Comparison of ENCODE assay signal across 17 cellular contexts in genomic region chr2:8827729-8828128, GRCh38. TPM values are rescaled to one million over a fixed set of nuclear protein-coding genes. Genes with fewer than 3 reads are reported as not detected.
DNase-seq lines count a peak whose midpoint lies in the region; ATAC-seq and TF ChIP-seq lines count a peak whose summit lies in the region.
"Had no signal": no experiment of that assay in that cellular context is flagged by ENCODE, and none has a peak within 500 bp of the region (broad histone marks: within the 10 kb centered on the region; RNA-seq: fewer than 3 reads in every experiment).

No MANE protein-coding gene starts in this region.

- no peak overlapping the region for H3K27ac ChIP-seq in GM23338 (ENCODE audit: low read depth)
- H3K27ac ChIP-seq in HEK293 (ENCODE audit: extremely low read depth, low read depth, low read length) = no peak overlapping the region
- no peak overlapping the region for H3K27ac ChIP-seq in lung (ENCODE audit: low read depth in 1 of 2, low read length in 1 of 2)
- H3K27ac ChIP-seq: GM23248 had no signal

- H3K27me3 ChIP-seq in GM23338 (ENCODE audit: insufficient read depth) = no peaks in the 10 kb centered on the region
- H3K27me3 ChIP-seq in lung (ENCODE audit: control insufficient read depth, insufficient read depth) = no peaks in the 10 kb centered on the region

- H3F3A ChIP-seq in GM23338 (replicated peaks; ENCODE audit: low read depth) = no peaks in the 10 kb centered on the region

- H3K36me3 ChIP-seq in GM23338 (ENCODE audit: insufficient read depth) (no peaks in the 10 kb centered on the region), HEK293 (ENCODE audit: control insufficient read depth in 2 of 2, insufficient read depth in 1 of 2, low read length in 2 of 2) (peaks cover 16 to 22% of the 10 kb centered on the region in 2 experiments), lung (ENCODE audit: control insufficient read depth in 2 of 2, insufficient read depth in 2 of 2, low read length in 2 of 2) (peaks cover 3 to 10% of the 10 kb centered on the region in 2 donors)

- POLR2A ChIA-PET in HEK293 (lab: Yijun Ruan, JAX) = no interaction called here

- H4K20me1 ChIP-seq in GM23338 (replicated peaks; ENCODE audit: insufficient read depth) = no peaks in the 10 kb centered on the region; the same call in none of the 2 replicates

- H3K27ac Mint-ChIP-seq in GM23338 = no peak overlapping the region; the same call in 1 of the 2 replicates
- peak overlapping the region; percentile 19 for H3K27ac Mint-ChIP-seq in central memory CD8-positive, alpha-beta T cell (ENCODE audit: low read depth)

- peaks cover 10% of the 10 kb centered on the region for H3K36me3 Mint-ChIP-seq in GM23338 (ENCODE audit: low read depth)
- H3K36me3 Mint-ChIP-seq in central memory CD8-positive, alpha-beta T cell (ENCODE audit: insufficient read depth) = peaks cover 13% of the 10 kb centered on the region

- no peak for ATAC-seq in GM23338
- no peak for ATAC-seq in central memory CD8-positive, alpha-beta T cell (replicated peaks; ENCODE audit: extremely low read depth, poor library complexity, severe bottlenecking)
- peak; percentile 34 for ATAC-seq in lung (ENCODE audit: insufficient read depth, low FRiP score)
- no peak for ATAC-seq in HG03571 (IDR thresholded peaks at IDR 0.05; ENCODE audit: unreplicated experiment)
- ATAC-seq in HG03025 (IDR thresholded peaks at IDR 0.05; ENCODE audit: low FRiP score, unreplicated experiment) = no peak
- ATAC-seq: GM12878 had no signal

- H3K4me3 Mint-ChIP-seq in GM23338 = no peak overlapping the region
- no peak overlapping the region for H3K4me3 Mint-ChIP-seq in central memory CD8-positive, alpha-beta T cell

- peak; percentile 12 for DNase-seq in GM23338 (ENCODE audit: low spot score)
- DNase-seq in central memory CD8-positive, alpha-beta T cell (ENCODE audit: low spot score in 2 of 2) = no peak
- DNase-seq in lung (ENCODE audit: low spot score) = no peak
- no peak for DNase-seq in GM03348 (ENCODE audit: low spot score)
- DNase-seq in iPS-NIHi11 (ENCODE audit: low spot score) = no peak
- DNase-seq: C1 segment of cervical spinal cord; Calu3; CD4-positive, alpha-beta memory T cell; COR-L47; DMS53; DND-41; GM23248 had no signal

- H3K4me3 ChIP-seq in GM23338 (no peak overlapping the region), HEK293 (ENCODE audit: low read depth, low read length) (no peak overlapping the region), lung (no peak overlapping the region)
- H3K4me3 ChIP-seq: GM12878, GM23248, HAP-1 had no signal

- H3K79me2 ChIP-seq in GM23338 (replicated peaks; ENCODE audit: insufficient read depth) = peaks cover 28% of the 10 kb centered on the region

- WGBS in lung, 2 donors = 91 to 92% methylated on average over 2 of the region's 2 CpGs

- H3K4me1 ChIP-seq in GM23338 (ENCODE audit: insufficient read depth) = no peaks in the 10 kb centered on the region
- H3K4me1 ChIP-seq in HEK293 (ENCODE audit: control insufficient read depth, insufficient read depth, low read length) = no peaks in the 10 kb centered on the region
- peaks cover 7 to 17% of the 10 kb centered on the region in 2 donors for H3K4me1 ChIP-seq in lung (ENCODE audit: control insufficient read depth in 2 of 2, insufficient read depth in 2 of 2, low read length in 2 of 2)
- H3K4me1 ChIP-seq: HAP-1 had no signal

- H2AFZ ChIP-seq in GM23338 = no peak overlapping the region
- H2AFZ ChIP-seq: GM23248 had no signal

- H3K27me3 Mint-ChIP-seq in GM23338 (ENCODE audit: insufficient read depth, low read depth, poor library complexity) = peaks cover 2% of the 10 kb centered on the region
- no peaks in the 10 kb centered on the region for H3K27me3 Mint-ChIP-seq in central memory CD8-positive, alpha-beta T cell
- H3K27me3 Mint-ChIP-seq: CD4-positive, alpha-beta memory T cell had no signal

- no peak overlapping the region for H3K4me2 ChIP-seq in GM23338

- CTCF ChIA-PET in HEK293 (lab: Yijun Ruan, JAX) = no interaction called here

- peaks cover 11% of the 10 kb centered on the region; the same call in 2 of the 3 replicates for H3K4me1 Mint-ChIP-seq in GM23338
- H3K4me1 Mint-ChIP-seq in central memory CD8-positive, alpha-beta T cell = peaks cover 46% of the 10 kb centered on the region

- TF ChIP-seq CTCF in GM23338 (conservative IDR thresholded peaks at IDR 0.05; ENCODE audit: low read depth in 2 of 2) (no peak), HEK293 (tag by site-specific recombination; IDR thresholded peaks at IDR 0.05) (no peak), lung (IDR thresholded peaks at IDR 0.05; ENCODE audit: control extremely low read depth, extremely low read depth) (no peak)

- no peaks in the 10 kb centered on the region for H3K9me3 Mint-ChIP-seq in GM23338
- H3K9me3 Mint-ChIP-seq in central memory CD8-positive, alpha-beta T cell = no peaks in the 10 kb centered on the region
- H3K9me3 Mint-ChIP-seq: CD4-positive, alpha-beta memory T cell had no signal

- H3K9me2 ChIP-seq in GM23338 (ENCODE audit: insufficient read depth) = no peaks in the 10 kb centered on the region

- H3K9me3 ChIP-seq in HEK293 (ENCODE audit: control insufficient read depth, insufficient read depth, low read depth, low read length) (no peaks in the 10 kb centered on the region), lung (ENCODE audit: control insufficient read depth in 2 of 2, insufficient read depth in 1 of 2, low read length in 1 of 2) (no peaks in the 10 kb centered on the region)
- H3K9me3 ChIP-seq: HAP-1 had no signal

TF ChIP-seq in GM23338, 12 proteins besides CTCF, POLR2A, EP300 and RAD21:
- TF ChIP-seq POLR2AphosphoS5 (IDR thresholded peaks at IDR 0.05; ENCODE audit: low read depth) = no peak
- TF ChIP-seq ZNF114 (CRISPR knock-in tag; IDR thresholded peaks at IDR 0.05) = no peak
TF ChIP-seq in GM23338: peak in this region for 0.

TF ChIP-seq in HEK293, 187 proteins besides CTCF, POLR2A, EP300 and RAD21:
- TF ChIP-seq ZBTB20 (tag by site-specific recombination; IDR thresholded peaks at IDR 0.05) (peak; percentile 45; the same call in 1 of the 2 replicates), ZBTB48 (tag by site-specific recombination; IDR thresholded peaks at IDR 0.05) (no peak)

RNA-seq across cellular contexts. Expression of gene KIDINS220, which starts 9.7 kb away (rescaled TPM):
- 38.2 and 41.9 TPM in 2 replicates for total RNA-seq in GM23338 (2014; rRNA removed; shearing (Covaris generic))
- polyA plus RNA-seq in GM23338 (2016; fragmentation: Nextera tagmentation; extraction: Ambion mirVana) = 11.4 and 12.8 TPM in 2 replicates
- 100 to 1,000 TPM in 1 of 2 donors, 10 to 100 TPM in 1; 50.2 to 211 TPM for total RNA-seq in lung
- polyA plus RNA-seq in lung = 10 to 100 TPM; 16.2 to 22.6 TPM
